In the genomic region with DNA sequence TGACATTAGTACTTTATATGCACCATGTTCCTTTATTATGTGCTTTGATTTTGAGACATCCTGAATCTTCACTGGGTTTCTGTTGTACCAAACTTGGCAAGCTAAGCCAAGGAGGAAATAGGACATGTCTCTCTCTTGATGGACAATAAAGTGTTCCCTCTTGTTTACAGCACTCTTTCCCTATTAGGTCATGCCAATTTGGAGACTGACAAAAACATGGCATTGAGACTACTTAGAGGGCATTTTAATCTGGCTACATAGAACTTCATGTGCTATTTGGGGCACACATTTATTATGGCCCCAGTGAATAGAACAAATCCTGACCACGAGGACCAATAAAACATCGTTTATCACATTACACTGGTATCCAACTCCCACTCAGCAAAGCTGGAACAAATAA, we compare ENCODE assay signal across 25 cellular contexts.
DNase-seq lines count a peak whose midpoint lies in the region; ATAC-seq and TF ChIP-seq lines count a peak whose summit lies in the region.
"Had no signal": no experiment of that assay in that cellular context is flagged by ENCODE, and none has a peak within 500 bp of the region (broad histone marks: within the 10 kb centered on the region; RNA-seq: fewer than 3 reads in every experiment).

No MANE protein-coding gene starts in this region.

- no peak for ATAC-seq in lower lobe of right lung
- no peak for ATAC-seq in stimulated activated naive CD8-positive, alpha-beta T cell treated with anti-CD3 and anti-CD28 coated beads, Interleukin-15, amount 100 ng/mL, for 72 hours
- ATAC-seq: naive thymus-derived CD4-positive, alpha-beta T cell; T-helper 17 cell had no signal

- H3K27ac ChIP-seq in HUES48 (ENCODE audit: low read depth, low read length), result peak overlapping the region; percentile 87
- peak overlapping the region; percentile 14 for H3K27ac ChIP-seq in lower lobe of right lung
- H3K27ac ChIP-seq in tibial nerve, result peak overlapping the region; percentile 51 to 88 (median 74)
- H3K27ac ChIP-seq: dorsolateral prefrontal cortex had no signal

- peaks cover 14% of the 10 kb centered on the region for H3K4me1 ChIP-seq in HUES48 (ENCODE audit: control insufficient read depth, insufficient read depth, low read length)
- peaks cover 11% of the 10 kb centered on the region for H3K4me1 ChIP-seq in lower lobe of right lung
- peaks cover 0 to 16% (median 10%) of the 10 kb centered on the region in 4 donors for H3K4me1 ChIP-seq in tibial nerve

- H3K36me3 Mint-ChIP-seq in dendritic cell treated with granulocyte-macrophage colony-stimulating factor and Interleukin-4, amounts not matched to agents 40 ng/mL and 50 ng/mL, for 4 days (ENCODE audit: low read depth), result no peaks in the 10 kb centered on the region
- H3K36me3 Mint-ChIP-seq in type B pancreatic cell, result no peaks in the 10 kb centered on the region

- H3K4me3 ChIP-seq in HUES48 (ENCODE audit: low read depth, low read length), result no peak overlapping the region
- no peak overlapping the region for H3K4me3 ChIP-seq in lower lobe of right lung
- H3K4me3 ChIP-seq in tibial nerve, result no peak overlapping the region
- H3K4me3 ChIP-seq: dorsolateral prefrontal cortex, skin epidermis, transverse colon had no signal

- 24 to 26% methylated on average over 2 of the region's 2 CpGs for WGBS in tibial nerve, 2 donors

- TF ChIP-seq EP300 in tibial nerve (IDR thresholded peaks at IDR 0.05), result peak in 1 of 2 donors; percentile 70

- TF ChIP-seq CTCF in lower lobe of right lung (IDR thresholded peaks at IDR 0.05) (no peak), tibial nerve (IDR thresholded peaks at IDR 0.05) (no peak), type B pancreatic cell (conservative IDR thresholded peaks at IDR 0.05) (no peak)

- no peak for DNase-seq in lower lobe of right lung
- DNase-seq in tibial nerve (ENCODE audit: low spot score in 2 of 2), result no peak
- DNase-seq in kidney glomerular epithelial cell (lab: John Stamatoyannopoulos, UW), result no peak
- DNase-seq in NCI-H1105 (lab: John Stamatoyannopoulos, UW), result no peak
- DNase-seq in type B pancreatic cell (ENCODE audit: extremely low spot score, unreplicated experiment), result no peak
- no peak for DNase-seq in stimulated activated naive CD8-positive, alpha-beta T cell treated with anti-CD3 and anti-CD28 coated beads, Interleukin-15, amount 100 ng/mL, for 72 hours
- DNase-seq: activated CD4-positive, alpha-beta memory T cell treated with anti-CD3 and anti-CD28 coated beads, Interleukin-2, amount 10 ng/mL, durations not matched to agents 7 days and 5 days; activated CD4-positive, alpha-beta T cell treated with anti-CD3 and anti-CD28 coated beads for 1 hour; activated naive CD8-positive, alpha-beta T cell treated with anti-CD3 and anti-CD28 coated beads, Interleukin-2, amount 10 ng/mL, durations not matched to agents 7 days and 5 days; C1 segment of cervical spinal cord; dorsolateral prefrontal cortex; GOT3; kidney; naive thymus-derived CD4-positive, alpha-beta T cell; NCI-H187 treated with DMSO at 0.1 percent for 48 hours; NCI-H2171 treated with DMSO at 0.1 percent for 48 hours; NCI-H524; occipital lobe; SK-N-SH; T-helper 17 cell; transverse colon had no signal

- intact Hi-C loops in dendritic cell treated with granulocyte-macrophage colony-stimulating factor and Interleukin-4, amounts not matched to agents 40 ng/mL and 50 ng/mL, for 4 days (cut with micrococcal nuclease), result no loop called here
- intact Hi-C loops in lower lobe of right lung (cut with DNase I), result no loop called here

- H3K27me3 ChIP-seq in HUES48 (ENCODE audit: control insufficient read depth, insufficient read depth, low read length) (no peaks in the 10 kb centered on the region), lower lobe of right lung (ENCODE audit: low read depth) (no peaks in the 10 kb centered on the region), tibial nerve (no peaks in the 10 kb centered on the region)
- H3K27me3 ChIP-seq: dorsolateral prefrontal cortex, transverse colon had no signal

- no peak overlapping the region for H3K9ac ChIP-seq in HUES48 (ENCODE audit: low read depth, low read length)

- no peaks in the 10 kb centered on the region for H3K27me3 Mint-ChIP-seq in dendritic cell treated with granulocyte-macrophage colony-stimulating factor and Interleukin-4, amounts not matched to agents 40 ng/mL and 50 ng/mL, for 4 days
- H3K27me3 Mint-ChIP-seq in type B pancreatic cell, result no peaks in the 10 kb centered on the region
- no peaks in the 10 kb centered on the region for H3K27me3 Mint-ChIP-seq in stimulated activated naive CD8-positive, alpha-beta T cell treated with anti-CD3 and anti-CD28 coated beads, Interleukin-15, amount 100 ng/mL, for 72 hours
- H3K27me3 Mint-ChIP-seq: activated CD4-positive, alpha-beta memory T cell treated with anti-CD3 and anti-CD28 coated beads, Interleukin-2, amount 10 ng/mL, durations not matched to agents 7 days and 5 days; activated naive CD8-positive, alpha-beta T cell treated with anti-CD3 and anti-CD28 coated beads, Interleukin-2, amount 10 ng/mL, durations not matched to agents 7 days and 5 days; central memory CD8-positive, alpha-beta T cell had no signal

- H3K4me3 Mint-ChIP-seq in dendritic cell treated with granulocyte-macrophage colony-stimulating factor and Interleukin-4, amounts not matched to agents 40 ng/mL and 50 ng/mL, for 4 days, result no peak overlapping the region
- no peak overlapping the region for H3K4me3 Mint-ChIP-seq in type B pancreatic cell
- H3K4me3 Mint-ChIP-seq in stimulated activated naive CD8-positive, alpha-beta T cell treated with anti-CD3 and anti-CD28 coated beads, Interleukin-15, amount 100 ng/mL, for 72 hours, result no peak overlapping the region
- H3K4me3 Mint-ChIP-seq: activated CD4-positive, alpha-beta memory T cell treated with anti-CD3 and anti-CD28 coated beads, Interleukin-2, amount 10 ng/mL, durations not matched to agents 7 days and 5 days; activated naive CD8-positive, alpha-beta T cell treated with anti-CD3 and anti-CD28 coated beads, Interleukin-2, amount 10 ng/mL, durations not matched to agents 7 days and 5 days; central memory CD8-positive, alpha-beta T cell; naive thymus-derived CD4-positive, alpha-beta T cell; T-helper 17 cell had no signal

- H3K36me3 ChIP-seq in HUES48 (ENCODE audit: control insufficient read depth, insufficient read depth, low read length) (no peaks in the 10 kb centered on the region), lower lobe of right lung (no peaks in the 10 kb centered on the region), tibial nerve (no peaks in the 10 kb centered on the region)
- H3K36me3 ChIP-seq: transverse colon had no signal

- TF ChIP-seq POLR2A in tibial nerve (IDR thresholded peaks at IDR 0.05), result no peak

- H3K9me3 ChIP-seq in HUES48 (ENCODE audit: control insufficient read depth, insufficient read depth, low read length) (peaks cover 2% of the 10 kb centered on the region; the same call in 1 of the 2 replicates), lower lobe of right lung (no peaks in the 10 kb centered on the region), tibial nerve (peaks cover 0 to 4% (median 0%) of the 10 kb centered on the region in 4 donors)
- H3K9me3 ChIP-seq: SK-N-SH, transverse colon had no signal

- H3K27ac Mint-ChIP-seq in dendritic cell treated with granulocyte-macrophage colony-stimulating factor and Interleukin-4, amounts not matched to agents 40 ng/mL and 50 ng/mL, for 4 days, result peak overlapping the region; percentile 5
- H3K27ac Mint-ChIP-seq in type B pancreatic cell, result no peak overlapping the region
- H3K27ac Mint-ChIP-seq in stimulated activated naive CD8-positive, alpha-beta T cell treated with anti-CD3 and anti-CD28 coated beads, Interleukin-15, amount 100 ng/mL, for 72 hours, result no peak overlapping the region
- H3K27ac Mint-ChIP-seq: activated CD4-positive, alpha-beta memory T cell treated with anti-CD3 and anti-CD28 coated beads, Interleukin-2, amount 10 ng/mL, durations not matched to agents 7 days and 5 days; activated naive CD8-positive, alpha-beta T cell treated with anti-CD3 and anti-CD28 coated beads, Interleukin-2, amount 10 ng/mL, durations not matched to agents 7 days and 5 days; T-helper 17 cell had no signal

- peaks cover 16% of the 10 kb centered on the region for H3K9me3 Mint-ChIP-seq in dendritic cell treated with granulocyte-macrophage colony-stimulating factor and Interleukin-4, amounts not matched to agents 40 ng/mL and 50 ng/mL, for 4 days
- peaks cover 16% of the 10 kb centered on the region for H3K9me3 Mint-ChIP-seq in type B pancreatic cell
- H3K9me3 Mint-ChIP-seq in stimulated activated naive CD8-positive, alpha-beta T cell treated with anti-CD3 and anti-CD28 coated beads, Interleukin-15, amount 100 ng/mL, for 72 hours, result peaks cover 12 to 16% of the 10 kb centered on the region in 2 donors

- no peaks in the 10 kb centered on the region for H3K4me1 Mint-ChIP-seq in dendritic cell treated with granulocyte-macrophage colony-stimulating factor and Interleukin-4, amounts not matched to agents 40 ng/mL and 50 ng/mL, for 4 days (ENCODE audit: low read depth)
- peaks cover 5% of the 10 kb centered on the region for H3K4me1 Mint-ChIP-seq in type B pancreatic cell (ENCODE audit: unreplicated experiment)
- H3K4me1 Mint-ChIP-seq in stimulated activated naive CD8-positive, alpha-beta T cell treated with anti-CD3 and anti-CD28 coated beads, Interleukin-15, amount 100 ng/mL, for 72 hours, result peaks cover 16% of the 10 kb centered on the region
- H3K4me1 Mint-ChIP-seq: activated naive CD8-positive, alpha-beta T cell treated with anti-CD3 and anti-CD28 coated beads, Interleukin-2, amount 10 ng/mL, durations not matched to agents 7 days and 5 days; central memory CD8-positive, alpha-beta T cell; T-helper 17 cell had no signal

Comparison
In these comparisons a context has a peak if more than half of its experiments do, and no peak if none do; other contexts are left out.
1. H3K27ac ChIP-seq: peak in every context shown above with its lines; median percentile 87 in HUES48; 74 in tibial nerve; 14 in lower lobe of right lung.